ENCODE assay signal across 25 cellular contexts in genomic region chr12:49979061-49979586, GRCh38. TPM values are rescaled to one million over a fixed set of nuclear protein-coding genes. Genes with fewer than 3 reads are reported as not detected.
A peak's percentile ranks its signal among the peaks of the same experiment; 100 is the strongest.
DNase-seq lines count a peak whose midpoint lies in the region; ATAC-seq and TF ChIP-seq lines count a peak whose summit lies in the region.
"Had no signal": no experiment of that assay in that cellular context is flagged by ENCODE, and none has a peak within 500 bp of the region (broad histone marks: within the 10 kb centered on the region; RNA-seq: fewer than 3 reads in every experiment).

No MANE protein-coding gene starts in this region.

- no peaks in the 10 kb centered on the region for H3K36me3 Mint-ChIP-seq in MCF 10A (ENCODE audit: insufficient read depth, unreplicated experiment)
- H3K36me3 Mint-ChIP-seq in central memory CD8-positive, alpha-beta T cell (ENCODE audit: insufficient read depth), result no peaks in the 10 kb centered on the region
- no peaks in the 10 kb centered on the region for H3K36me3 Mint-ChIP-seq in type B pancreatic cell
- H3K36me3 Mint-ChIP-seq: natural killer cell had no signal

- no peaks in the 10 kb centered on the region for H3K4me1 Mint-ChIP-seq in MCF 10A (ENCODE audit: insufficient read depth, unreplicated experiment)
- no peaks in the 10 kb centered on the region for H3K4me1 Mint-ChIP-seq in central memory CD8-positive, alpha-beta T cell
- peaks cover 50% of the 10 kb centered on the region for H3K4me1 Mint-ChIP-seq in type B pancreatic cell (ENCODE audit: unreplicated experiment)
- H3K4me1 Mint-ChIP-seq: natural killer cell had no signal

- H3K14ac ChIP-seq in trophoblast cell (ENCODE audit: low read length), result no peak overlapping the region

- H4K12ac ChIP-seq in trophoblast cell (ENCODE audit: low read depth, low read length), result no peak overlapping the region

- no peaks in the 10 kb centered on the region for H3K79me1 ChIP-seq in trophoblast cell (ENCODE audit: low read length)

- no peaks in the 10 kb centered on the region for H3K27me3 ChIP-seq in breast epithelium
- H3K27me3 ChIP-seq in trophoblast cell (ENCODE audit: insufficient read depth, low read length), result no peaks in the 10 kb centered on the region
- H3K27me3 ChIP-seq in foreskin keratinocyte, result no peaks in the 10 kb centered on the region
- H3K27me3 ChIP-seq: adrenal gland had no signal

- BruUV-seq in MCF 10A (replicated peaks; lab: Mats Ljungman, UMichigan), result no TSS peak

- POLR2A ChIA-PET in MCF 10A (lab: Yijun Ruan, JAX), result no interaction called here

- DNase-seq in MCF 10A (ENCODE audit: unreplicated experiment), result no peak
- DNase-seq in breast epithelium (ENCODE audit: low spot score in 2 of 2), result no peak
- DNase-seq in central memory CD8-positive, alpha-beta T cell (ENCODE audit: low spot score in 2 of 2), result no peak
- peak; percentile 64 for DNase-seq in medulla oblongata (ENCODE audit: extremely low spot score)
- no peak for DNase-seq in type B pancreatic cell (ENCODE audit: extremely low spot score, unreplicated experiment)
- no peak for DNase-seq in trophoblast cell
- DNase-seq in COLO668 (lab: John Stamatoyannopoulos, UW; ENCODE audit: unreplicated experiment), result no peak
- DNase-seq in foreskin keratinocyte, result no peak
- DNase-seq: activated CD4-positive, CD25-positive, alpha-beta regulatory T cell; activated CD8-positive, alpha-beta memory T cell treated with anti-CD3 and anti-CD28 coated beads for 24 hours; DMS79 treated with DMSO at 0.1 percent for 48 hours; foreskin melanocyte; Karpas-422; natural killer cell; NCI-H1105 treated with DMSO at 0.1 percent for 48 hours; Right ventricle myocardium superior; stimulated activated naive CD8-positive, alpha-beta T cell treated with anti-CD3 and anti-CD28 coated beads, Interleukin-15, Interleukin-2, amounts not matched to agents 100 U/mL and 50 U/mL, for 24 hours had no signal

- H3K4me1 ChIP-seq in breast epithelium (no peaks in the 10 kb centered on the region), trophoblast cell (ENCODE audit: control insufficient read depth in 1 of 2, insufficient read depth in 2 of 2, low read length in 2 of 2) (no peaks in the 10 kb centered on the region), foreskin keratinocyte (peaks cover 7% of the 10 kb centered on the region)
- H3K4me1 ChIP-seq: A549 had no signal

- no peak overlapping the region for H2BK5ac ChIP-seq in trophoblast cell (ENCODE audit: low read depth, low read length, poor library complexity)

- H3K4me2 ChIP-seq in trophoblast cell (ENCODE audit: low read length), result no peak overlapping the region
- H3K4me2 ChIP-seq: A549 had no signal

- ATAC-seq in central memory CD8-positive, alpha-beta T cell (replicated peaks; ENCODE audit: extremely low read depth, poor library complexity, severe bottlenecking), result no peak
- no peak for ATAC-seq in foreskin keratinocyte
- ATAC-seq: A549; HCT116; natural killer cell; stimulated activated naive CD8-positive, alpha-beta T cell treated with anti-CD3 and anti-CD28 coated beads, Interleukin-15, Interleukin-2, amounts not matched to agents 100 U/mL and 50 U/mL, for 24 hours had no signal

- no peaks in the 10 kb centered on the region for H3K9me3 ChIP-seq in breast epithelium
- H3K9me3 ChIP-seq in trophoblast cell (ENCODE audit: insufficient read depth, low read depth, low read length), result no peaks in the 10 kb centered on the region
- H3K9me3 ChIP-seq: A549, adrenal gland had no signal

- CTCF ChIA-PET in MCF 10A (lab: Yijun Ruan, JAX), result interaction anchor here (1.0 to 9.4 kb wide), 4 partner anchors 12 to 91 kb away, joined by 3 to 92 read pairs (median 4); no protein-coding TSS in a partner anchor

- no peak overlapping the region for H2BK120ac ChIP-seq in trophoblast cell (ENCODE audit: insufficient read depth, low read length, poor library complexity)

- no CpG with 5 or more reads among the region's 8 CpGs for WGBS in trophoblast cell (ENCODE audit: extremely low coverage, insufficient coverage, insufficient read length)

- H3K79me2 ChIP-seq in trophoblast cell (ENCODE audit: control insufficient read depth, insufficient read depth, low read length, poor library complexity), result no peaks in the 10 kb centered on the region

- H2AK5ac ChIP-seq in trophoblast cell (ENCODE audit: low read length), result no peak overlapping the region

- H4K91ac ChIP-seq in trophoblast cell (ENCODE audit: low read depth, low read length), result no peak overlapping the region

- no peak for TF ChIP-seq CTCF in MCF 10A (IDR thresholded peaks at IDR 0.05; ENCODE audit: unreplicated experiment)
- no peak for TF ChIP-seq CTCF in breast epithelium (IDR thresholded peaks at IDR 0.05)
- no peak for TF ChIP-seq CTCF in type B pancreatic cell (conservative IDR thresholded peaks at IDR 0.05)
- no peak for TF ChIP-seq CTCF in foreskin keratinocyte (conservative IDR thresholded peaks at IDR 0.05)

- H3K4ac ChIP-seq in trophoblast cell (ENCODE audit: low read depth, low read length), result no peak overlapping the region

- H3K27me3 Mint-ChIP-seq in MCF 10A (ENCODE audit: insufficient read depth, unreplicated experiment) (no peaks in the 10 kb centered on the region), type B pancreatic cell (no peaks in the 10 kb centered on the region)
- H3K27me3 Mint-ChIP-seq in central memory CD8-positive, alpha-beta T cell, result no peaks in the 10 kb centered on the region

- no peak overlapping the region for H4K8ac ChIP-seq in trophoblast cell (ENCODE audit: low read depth, low read length)

- H3K27ac Mint-ChIP-seq in MCF 10A (ENCODE audit: low read depth, unreplicated experiment) (peak overlapping the region; percentile 46), type B pancreatic cell (peak overlapping the region; percentile 23)
- H3K27ac Mint-ChIP-seq in central memory CD8-positive, alpha-beta T cell (ENCODE audit: low read depth), result peak overlapping the region; percentile 39
- H3K27ac Mint-ChIP-seq: CD14-positive monocyte, natural killer cell had no signal

- no peak overlapping the region for H3K23ac ChIP-seq in trophoblast cell (ENCODE audit: low read length)

- no peak overlapping the region for H3K9ac ChIP-seq in trophoblast cell (ENCODE audit: low read length)

- H3K9me3 Mint-ChIP-seq in MCF 10A (ENCODE audit: unreplicated experiment), result no peaks in the 10 kb centered on the region
- H3K9me3 Mint-ChIP-seq in central memory CD8-positive, alpha-beta T cell, result no peaks in the 10 kb centered on the region
- H3K9me3 Mint-ChIP-seq in type B pancreatic cell, result no peaks in the 10 kb centered on the region
- H3K9me3 Mint-ChIP-seq: activated T-helper 1 cell treated with anti-CD3 and anti-CD28 coated beads, Interleukin-12 subunit alpha, Interleukin-12 subunit beta, Interleukin-2, Interleukin-4 antibody, amounts not matched to agents 30 ng/mL and 10 ng/mL and 1 ng/mL, durations not matched to agents 14 hours and 24 hours and 36 hours; natural killer cell had no signal

- no peak overlapping the region for H3K4me3 Mint-ChIP-seq in MCF 10A (ENCODE audit: unreplicated experiment)
- no peak overlapping the region for H3K4me3 Mint-ChIP-seq in central memory CD8-positive, alpha-beta T cell
- no peak overlapping the region for H3K4me3 Mint-ChIP-seq in type B pancreatic cell
- H3K4me3 Mint-ChIP-seq: activated T-helper 1 cell treated with anti-CD3 and anti-CD28 coated beads, Interleukin-12 subunit alpha, Interleukin-12 subunit beta, Interleukin-2, Interleukin-4 antibody, amounts not matched to agents 30 ng/mL and 10 ng/mL and 1 ng/mL, durations not matched to agents 14 hours and 24 hours and 36 hours; CD14-positive monocyte; natural killer cell had no signal

- H2BK12ac ChIP-seq in trophoblast cell (ENCODE audit: low read length), result no peak overlapping the region

- H2AFZ ChIP-seq in trophoblast cell (ENCODE audit: insufficient read depth, low read length, poor library complexity), result no peak overlapping the region

- H3K18ac ChIP-seq in trophoblast cell (ENCODE audit: low read length), result no peak overlapping the region

- intact Hi-C loops in MCF 10A (cut with micrococcal nuclease), result no loop called here
- intact Hi-C loops in breast epithelium (cut with DNase I; ENCODE audit: low total_unique reads), result no loop called here

- H3K36me3 ChIP-seq in breast epithelium (no peaks in the 10 kb centered on the region), trophoblast cell (ENCODE audit: control insufficient read depth in 1 of 2, insufficient read depth in 2 of 2, low read length in 2 of 2) (no peaks in the 10 kb centered on the region)
- H3K36me3 ChIP-seq: adrenal gland had no signal

- no peak overlapping the region for H3K4me3 ChIP-seq in breast epithelium
- no peak overlapping the region for H3K4me3 ChIP-seq in trophoblast cell (ENCODE audit: low read depth, low read length)
- H3K4me3 ChIP-seq: A549, adrenal gland had no signal

- no peak overlapping the region for H3K27ac ChIP-seq in breast epithelium
- H3K27ac ChIP-seq in trophoblast cell (ENCODE audit: low read depth, low read length), result no peak overlapping the region
- H3K27ac ChIP-seq in foreskin keratinocyte, result no peak overlapping the region
- H3K27ac ChIP-seq: A549 had no signal

- no peak for TF ChIP-seq POLR2A in breast epithelium (IDR thresholded peaks at IDR 0.05)

RNA-seq across cellular contexts. Expression of gene AQP6, which starts 6.4 kb away (rescaled TPM):
- total RNA-seq in MCF 10A (2022) (not detected in 2 replicates), breast epithelium (under 1 TPM in 1 of 3 donors, not detected in 2; 0.16 TPM), type B pancreatic cell (ENCODE audit: low replicate concordance) (0.22 TPM in 1 of 2 replicates, not detected in the other), foreskin keratinocyte (0.03 and 0.11 TPM in 2 replicates)
- not detected in 2 replicates for polyA plus RNA-seq in trophoblast cell (2013)
- polyA plus RNA-seq in foreskin keratinocyte, result 0.11 and 0.16 TPM in 2 replicates
- total RNA-seq: activated T-helper 1 cell treated with anti-CD3 and anti-CD28 coated beads, Interleukin-12 subunit alpha, Interleukin-12 subunit beta, Interleukin-2, Interleukin-4 antibody, amounts not matched to agents 30 ng/mL and 10 ng/mL and 1 ng/mL, durations not matched to agents 14 hours and 24 hours and 36 hours; lung microvascular endothelial cell; natural killer cell; Right ventricle myocardium superior; T-helper 2 cell treated with Interferon-gamma antibody and Interleukin-4, amounts not matched to agents 100 ng/mL and 5 ng/mL, for 36 hours had no signal
- polyA plus RNA-seq: CD14-positive monocyte had no signal

RNA-seq across cellular contexts. Expression of gene AQP5, which starts 17.5 kb away (rescaled TPM):
- total RNA-seq in MCF 10A (2022) (not detected in 2 replicates), breast epithelium (1 to 10 TPM in 2 of 3 donors, not detected in 1; 3.1 to 4.6 TPM), type B pancreatic cell (ENCODE audit: low replicate concordance) (0.95 and 0.97 TPM in 2 replicates), foreskin keratinocyte (not detected in 2 replicates)
- not detected in 2 replicates for polyA plus RNA-seq in trophoblast cell (2013)
- not detected in 2 replicates for polyA plus RNA-seq in foreskin keratinocyte
- total RNA-seq: activated T-helper 1 cell treated with anti-CD3 and anti-CD28 coated beads, Interleukin-12 subunit alpha, Interleukin-12 subunit beta, Interleukin-2, Interleukin-4 antibody, amounts not matched to agents 30 ng/mL and 10 ng/mL and 1 ng/mL, durations not matched to agents 14 hours and 24 hours and 36 hours; lung microvascular endothelial cell; natural killer cell; T-helper 2 cell treated with Interferon-gamma antibody and Interleukin-4, amounts not matched to agents 100 ng/mL and 5 ng/mL, for 36 hours had no signal
- polyA plus RNA-seq: A549, CD14-positive monocyte had no signal

RNA-seq across cellular contexts. Expression of gene AQP2, which starts 28.6 kb away (rescaled TPM):
- not detected in 2 replicates for total RNA-seq in MCF 10A (2022)
- total RNA-seq in breast epithelium, result not detected
- total RNA-seq in type B pancreatic cell (ENCODE audit: low replicate concordance), result 0.55 TPM in 1 of 2 replicates, not detected in the other
- polyA plus RNA-seq in trophoblast cell (2013), result not detected in 2 replicates
- total RNA-seq in foreskin keratinocyte, result not detected in 2 replicates
- not detected in 2 replicates for polyA plus RNA-seq in foreskin keratinocyte
- total RNA-seq: activated T-helper 1 cell treated with anti-CD3 and anti-CD28 coated beads, Interleukin-12 subunit alpha, Interleukin-12 subunit beta, Interleukin-2, Interleukin-4 antibody, amounts not matched to agents 30 ng/mL and 10 ng/mL and 1 ng/mL, durations not matched to agents 14 hours and 24 hours and 36 hours; lung microvascular endothelial cell; natural killer cell; Right ventricle myocardium superior; T-helper 2 cell treated with Interferon-gamma antibody and Interleukin-4, amounts not matched to agents 100 ng/mL and 5 ng/mL, for 36 hours; urinary bladder had no signal
- polyA plus RNA-seq: A549, CD14-positive monocyte had no signal

RNA-seq across cellular contexts. Expression of gene RACGAP1, which starts 46.2 kb away (rescaled TPM):
- total RNA-seq in MCF 10A (2022) (58.5 and 67.9 TPM in 2 replicates), breast epithelium (10 to 100 TPM in 2 of 3 donors, 1 to 10 TPM in 1; 7.5 to 33.9 (median 11.1) TPM), type B pancreatic cell (ENCODE audit: low replicate concordance) (32.4 and 70.6 TPM in 2 replicates), foreskin keratinocyte (80.6 and 101 TPM in 2 replicates)
- 34.8 and 37.0 TPM in 2 replicates for polyA plus RNA-seq in trophoblast cell (2013)
- polyA plus RNA-seq in foreskin keratinocyte, result 34.3 and 48.4 TPM in 2 replicates
